Comparison of ENCODE assay signal across 1 cellular context in genomic region chr16:24729243-24729966, GRCh38.
TF ChIP-seq lines count a peak whose summit lies in the region.

TNRC6A (plus strand) TSS chr16:24729651; CDS start chr16:24729842, 191 bp downstream.

TF ChIP-seq in HepG2, 621 proteins besides CTCF, POLR2A, EP300 and RAD21 (continued from another document and continues in another):
- TF ChIP-seq TRAFD1 (CRISPR knock-in tag; IDR thresholded peaks at IDR 0.05; ENCODE audit: borderline replicate concordance) (no peak), GPBP1L1 (CRISPR knock-in tag; IDR thresholded peaks at IDR 0.05) (no peak), ZNF615 (CRISPR knock-in tag; IDR thresholded peaks at IDR 0.05; ENCODE audit: borderline replicate concordance) (no peak), POLR2AphosphoS2 (IDR thresholded peaks at IDR 0.05; ENCODE audit: low read depth, low read length) (no peak), FOXJ3 (CRISPR knock-in tag; IDR thresholded peaks at IDR 0.05; ENCODE audit: borderline replicate concordance) (no peak), ZNF891 (CRISPR knock-in tag; IDR thresholded peaks at IDR 0.05) (peak; percentile 70; the same call in 1 of the 2 replicates), CHCHD3 (CRISPR knock-in tag; IDR thresholded peaks at IDR 0.05) (0 out of 2 replicates have a peak, but pooled peaks have one; percentile 56), ZNF124 (CRISPR knock-in tag; IDR thresholded peaks at IDR 0.05) (peak; percentile 68; the same call in 1 of the 2 replicates), ZNF737 (CRISPR knock-in tag; IDR thresholded peaks at IDR 0.05; ENCODE audit: borderline replicate concordance) (no peak), TRIM24 (CRISPR knock-in tag; IDR thresholded peaks at IDR 0.05) (no peak), HMG20B (CRISPR knock-in tag; conservative IDR thresholded peaks at IDR 0.05) (no peak; the same call in 1 of the 2 replicates), ZFP41 (CRISPR knock-in tag; IDR thresholded peaks at IDR 0.05; ENCODE audit: borderline replicate concordance) (no peak), FUBP1 (CRISPR knock-in tag; IDR thresholded peaks at IDR 0.05; ENCODE audit: borderline replicate concordance) (no peak), FOXO1 (CRISPR knock-in tag; IDR thresholded peaks at IDR 0.05) (no peak; the same call in 1 of the 2 replicates), IKZF4 (CRISPR knock-in tag; IDR thresholded peaks at IDR 0.05; ENCODE audit: borderline replicate concordance, low read depth, not compliant biosample characterization) (peak; percentile 54), ATAD3A (CRISPR knock-in tag; IDR thresholded peaks at IDR 0.05) (no peak), NR2F1 (CRISPR knock-in tag; IDR thresholded peaks at IDR 0.05) (peak in 1 of 2 experiments; percentile 24; a peak in 1 of 4 replicates), ZNF768 (CRISPR knock-in tag; IDR thresholded peaks at IDR 0.05) (peak; percentile 55; the same call in 1 of the 2 replicates), FOXC1 (CRISPR knock-in tag; IDR thresholded peaks at IDR 0.05; ENCODE audit: borderline replicate concordance) (no peak), NFATC3 (CRISPR knock-in tag; IDR thresholded peaks at IDR 0.05) (no peak), ZHX2 (IDR thresholded peaks at IDR 0.05; ENCODE audit: low read depth) (peak; percentile 91), ZHX2 (CRISPR knock-in tag; IDR thresholded peaks at IDR 0.05; ENCODE audit: borderline replicate concordance) (peak; percentile 90; the same call in 1 of the 2 replicates), ZNF326 (CRISPR knock-in tag; IDR thresholded peaks at IDR 0.05; ENCODE audit: borderline replicate concordance) (no peak), FOSL2 (CRISPR knock-in tag; IDR thresholded peaks at IDR 0.05) (peak; percentile 32; the same call in 1 of the 2 replicates), ZNF773 (CRISPR knock-in tag; IDR thresholded peaks at IDR 0.05; ENCODE audit: borderline replicate concordance) (no peak), ZNF510 (CRISPR knock-in tag; IDR thresholded peaks at IDR 0.05; ENCODE audit: low read depth) (peak; percentile 26; the same call in 1 of the 2 replicates), ARNTL (CRISPR knock-in tag; IDR thresholded peaks at IDR 0.05) (0 out of 2 replicates have a peak, but pooled peaks have one; percentile 33), ZNF263 (CRISPR knock-in tag; IDR thresholded peaks at IDR 0.05) (0 out of 2 replicates have a peak, but pooled peaks have one; percentile 14)
- TF ChIP-seq, protein P1, sequence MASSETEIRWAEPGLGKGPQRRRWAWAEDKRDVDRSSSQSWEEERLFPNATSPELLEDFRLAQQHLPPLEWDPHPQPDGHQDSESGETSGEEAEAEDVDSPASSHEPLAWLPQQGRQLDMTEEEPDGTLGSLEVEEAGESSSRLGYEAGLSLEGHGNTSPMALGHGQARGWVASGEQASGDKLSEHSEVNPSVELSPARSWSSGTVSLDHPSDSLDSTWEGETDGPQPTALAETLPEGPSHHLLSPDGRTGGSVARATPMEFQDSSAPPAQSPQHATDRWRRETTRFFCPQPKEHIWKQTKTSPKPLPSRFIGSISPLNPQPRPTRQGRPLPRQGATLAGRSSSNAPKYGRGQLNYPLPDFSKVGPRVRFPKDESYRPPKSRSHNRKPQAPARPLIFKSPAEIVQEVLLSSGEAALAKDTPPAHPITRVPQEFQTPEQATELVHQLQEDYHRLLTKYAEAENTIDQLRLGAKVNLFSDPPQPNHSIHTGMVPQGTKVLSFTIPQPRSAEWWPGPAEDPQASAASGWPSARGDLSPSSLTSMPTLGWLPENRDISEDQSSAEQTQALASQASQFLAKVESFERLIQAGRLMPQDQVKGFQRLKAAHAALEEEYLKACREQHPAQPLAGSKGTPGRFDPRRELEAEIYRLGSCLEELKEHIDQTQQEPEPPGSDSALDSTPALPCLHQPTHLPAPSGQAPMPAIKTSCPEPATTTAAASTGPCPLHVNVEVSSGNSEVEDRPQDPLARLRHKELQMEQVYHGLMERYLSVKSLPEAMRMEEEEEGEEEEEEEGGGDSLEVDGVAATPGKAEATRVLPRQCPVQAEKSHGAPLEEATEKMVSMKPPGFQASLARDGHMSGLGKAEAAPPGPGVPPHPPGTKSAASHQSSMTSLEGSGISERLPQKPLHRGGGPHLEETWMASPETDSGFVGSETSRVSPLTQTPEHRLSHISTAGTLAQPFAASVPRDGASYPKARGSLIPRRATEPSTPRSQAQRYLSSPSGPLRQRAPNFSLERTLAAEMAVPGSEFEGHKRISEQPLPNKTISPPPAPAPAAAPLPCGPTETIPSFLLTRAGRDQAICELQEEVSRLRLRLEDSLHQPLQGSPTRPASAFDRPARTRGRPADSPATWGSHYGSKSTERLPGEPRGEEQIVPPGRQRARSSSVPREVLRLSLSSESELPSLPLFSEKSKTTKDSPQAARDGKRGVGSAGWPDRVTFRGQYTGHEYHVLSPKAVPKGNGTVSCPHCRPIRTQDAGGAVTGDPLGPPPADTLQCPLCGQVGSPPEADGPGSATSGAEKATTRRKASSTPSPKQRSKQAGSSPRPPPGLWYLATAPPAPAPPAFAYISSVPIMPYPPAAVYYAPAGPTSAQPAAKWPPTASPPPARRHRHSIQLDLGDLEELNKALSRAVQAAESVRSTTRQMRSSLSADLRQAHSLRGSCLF (CRISPR knock-in tag; IDR thresholded peaks at IDR 0.05; ENCODE audit: borderline replicate concordance) = no peak
- TF ChIP-seq, protein P2, sequence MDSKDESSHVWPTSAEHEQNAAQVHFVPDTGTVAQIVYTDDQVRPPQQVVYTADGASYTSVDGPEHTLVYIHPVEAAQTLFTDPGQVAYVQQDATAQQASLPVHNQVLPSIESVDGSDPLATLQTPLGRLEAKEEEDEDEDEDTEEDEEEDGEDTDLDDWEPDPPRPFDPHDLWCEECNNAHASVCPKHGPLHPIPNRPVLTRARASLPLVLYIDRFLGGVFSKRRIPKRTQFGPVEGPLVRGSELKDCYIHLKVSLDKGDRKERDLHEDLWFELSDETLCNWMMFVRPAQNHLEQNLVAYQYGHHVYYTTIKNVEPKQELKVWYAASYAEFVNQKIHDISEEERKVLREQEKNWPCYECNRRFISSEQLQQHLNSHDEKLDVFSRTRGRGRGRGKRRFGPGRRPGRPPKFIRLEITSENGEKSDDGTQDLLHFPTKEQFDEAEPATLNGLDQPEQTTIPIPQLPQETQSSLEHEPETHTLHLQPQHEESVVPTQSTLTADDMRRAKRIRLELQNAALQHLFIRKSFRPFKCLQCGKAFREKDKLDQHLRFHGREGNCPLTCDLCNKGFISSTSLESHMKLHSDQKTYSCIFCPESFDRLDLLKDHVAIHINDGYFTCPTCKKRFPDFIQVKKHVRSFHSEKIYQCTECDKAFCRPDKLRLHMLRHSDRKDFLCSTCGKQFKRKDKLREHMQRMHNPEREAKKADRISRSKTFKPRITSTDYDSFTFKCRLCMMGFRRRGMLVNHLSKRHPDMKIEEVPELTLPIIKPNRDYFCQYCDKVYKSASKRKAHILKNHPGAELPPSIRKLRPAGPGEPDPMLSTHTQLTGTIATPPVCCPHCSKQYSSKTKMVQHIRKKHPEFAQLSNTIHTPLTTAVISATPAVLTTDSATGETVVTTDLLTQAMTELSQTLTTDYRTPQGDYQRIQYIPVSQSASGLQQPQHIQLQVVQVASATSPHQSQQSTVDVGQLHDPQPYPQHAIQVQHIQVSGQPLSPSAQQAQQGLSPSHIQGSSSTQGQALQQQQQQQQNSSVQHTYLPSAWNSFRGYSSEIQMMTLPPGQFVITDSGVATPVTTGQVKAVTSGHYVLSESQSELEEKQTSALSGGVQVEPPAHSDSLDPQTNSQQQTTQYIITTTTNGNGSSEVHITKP (CRISPR knock-in tag; IDR thresholded peaks at IDR 0.05; ENCODE audit: low read depth) = peak; percentile 63; the same call in 1 of the 2 replicates
- TF ChIP-seq, protein P3, sequence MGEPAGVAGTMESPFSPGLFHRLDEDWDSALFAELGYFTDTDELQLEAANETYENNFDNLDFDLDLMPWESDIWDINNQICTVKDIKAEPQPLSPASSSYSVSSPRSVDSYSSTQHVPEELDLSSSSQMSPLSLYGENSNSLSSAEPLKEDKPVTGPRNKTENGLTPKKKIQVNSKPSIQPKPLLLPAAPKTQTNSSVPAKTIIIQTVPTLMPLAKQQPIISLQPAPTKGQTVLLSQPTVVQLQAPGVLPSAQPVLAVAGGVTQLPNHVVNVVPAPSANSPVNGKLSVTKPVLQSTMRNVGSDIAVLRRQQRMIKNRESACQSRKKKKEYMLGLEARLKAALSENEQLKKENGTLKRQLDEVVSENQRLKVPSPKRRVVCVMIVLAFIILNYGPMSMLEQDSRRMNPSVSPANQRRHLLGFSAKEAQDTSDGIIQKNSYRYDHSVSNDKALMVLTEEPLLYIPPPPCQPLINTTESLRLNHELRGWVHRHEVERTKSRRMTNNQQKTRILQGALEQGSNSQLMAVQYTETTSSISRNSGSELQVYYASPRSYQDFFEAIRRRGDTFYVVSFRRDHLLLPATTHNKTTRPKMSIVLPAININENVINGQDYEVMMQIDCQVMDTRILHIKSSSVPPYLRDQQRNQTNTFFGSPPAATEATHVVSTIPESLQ (CRISPR knock-in tag; conservative IDR thresholded peaks at IDR 0.05) = no peak
- TF ChIP-seq, protein P4, sequence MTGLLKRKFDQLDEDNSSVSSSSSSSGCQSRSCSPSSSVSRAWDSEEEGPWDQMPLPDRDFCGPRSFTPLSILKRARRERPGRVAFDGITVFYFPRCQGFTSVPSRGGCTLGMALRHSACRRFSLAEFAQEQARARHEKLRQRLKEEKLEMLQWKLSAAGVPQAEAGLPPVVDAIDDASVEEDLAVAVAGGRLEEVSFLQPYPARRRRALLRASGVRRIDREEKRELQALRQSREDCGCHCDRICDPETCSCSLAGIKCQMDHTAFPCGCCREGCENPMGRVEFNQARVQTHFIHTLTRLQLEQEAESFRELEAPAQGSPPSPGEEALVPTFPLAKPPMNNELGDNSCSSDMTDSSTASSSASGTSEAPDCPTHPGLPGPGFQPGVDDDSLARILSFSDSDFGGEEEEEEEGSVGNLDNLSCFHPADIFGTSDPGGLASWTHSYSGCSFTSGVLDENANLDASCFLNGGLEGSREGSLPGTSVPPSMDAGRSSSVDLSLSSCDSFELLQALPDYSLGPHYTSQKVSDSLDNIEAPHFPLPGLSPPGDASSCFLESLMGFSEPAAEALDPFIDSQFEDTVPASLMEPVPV (CRISPR knock-in tag; IDR thresholded peaks at IDR 0.05) = no peak; the same call in 1 of the 2 replicates
